In the genomic region with DNA sequence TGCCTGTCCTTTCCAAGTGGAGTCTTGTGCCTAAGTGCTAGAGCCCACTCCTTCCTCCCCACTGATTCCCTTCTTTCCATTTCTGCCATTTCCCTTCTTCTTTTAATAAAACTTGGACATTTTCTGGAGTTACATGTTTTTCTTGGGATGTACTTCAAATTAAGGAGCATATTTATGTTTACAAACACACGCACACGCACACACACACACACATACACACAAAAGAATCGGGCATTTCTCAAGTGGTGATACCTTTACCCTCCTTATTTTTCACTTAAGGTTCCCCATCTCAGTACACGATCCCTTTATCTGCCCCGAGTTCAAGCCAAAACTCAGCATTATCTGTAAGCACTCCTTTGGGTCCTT, we compare ENCODE assay signal across 8 cellular contexts.
DNase-seq lines count a peak whose midpoint lies in the region; ATAC-seq and TF ChIP-seq lines count a peak whose summit lies in the region.

No MANE protein-coding gene starts in this region.

- no peaks in the 10 kb centered on the region for H3K27me3 ChIP-seq in heart right ventricle
- H3K27me3 ChIP-seq in duodenal mucosa (ENCODE audit: control insufficient read depth in 1 of 2, insufficient read depth in 2 of 2, low read length in 2 of 2): no peaks in the 10 kb centered on the region
- no peaks in the 10 kb centered on the region for H3K27me3 ChIP-seq in skeletal muscle tissue (ENCODE audit: control insufficient read depth in 3 of 3, insufficient read depth in 3 of 3, low read length in 3 of 3)

- H3K27ac ChIP-seq in heart right ventricle (peak overlapping the region; percentile 71 to 92 (median 88)), duodenal mucosa (ENCODE audit: low read depth, low read length) (peak overlapping the region; percentile 68), skeletal muscle tissue (ENCODE audit: low read depth, low read length) (peak overlapping the region; percentile 82)

- H3K36me3 ChIP-seq in heart right ventricle: peaks cover 0 to 2% (median 0%) of the 10 kb centered on the region in 9 donors
- H3K36me3 ChIP-seq in duodenal mucosa (ENCODE audit: control insufficient read depth in 1 of 2, insufficient read depth in 2 of 2, low read length in 2 of 2): no peaks in the 10 kb centered on the region
- no peaks in the 10 kb centered on the region for H3K36me3 ChIP-seq in skeletal muscle tissue (ENCODE audit: control insufficient read depth in 3 of 3, insufficient read depth in 3 of 3, low read length in 3 of 3)

- H3K4me1 ChIP-seq in heart right ventricle: peaks cover 15 to 52% (median 29%) of the 10 kb centered on the region in 9 donors
- peaks cover 29 to 30% of the 10 kb centered on the region in 2 donors for H3K4me1 ChIP-seq in duodenal mucosa (ENCODE audit: control insufficient read depth in 1 of 2, insufficient read depth in 2 of 2, low read length in 2 of 2)
- H3K4me1 ChIP-seq in skeletal muscle tissue (ENCODE audit: control insufficient read depth in 3 of 3, insufficient read depth in 3 of 3, low read length in 3 of 3): peaks cover 24 to 29% (median 26%) of the 10 kb centered on the region in 3 donors

- intact Hi-C loops in heart right ventricle (cut with DNase I) (loop anchor here in 1 of 10 donors (5.0 kb wide), 1 partner anchor 342 kb away; the partner anchor contains the start of gene MYL12B), cardiac septum (cut with DNase I) (loop anchor here (5.0 kb wide), 1 partner anchor 342 kb away; the partner anchor contains the start of gene MYL12B)

- no peak for TF ChIP-seq CTCF in heart right ventricle (IDR thresholded peaks at IDR 0.05)

- WGBS in heart right ventricle, 2 donors: 22 to 36% methylated on average over 5 of the region's 5 CpGs

- DNase-seq in heart right ventricle (no peak), cardiac septum (ENCODE audit: low spot score) (no peak), DMS79 treated with DMSO at 0.1 percent for 48 hours (lab: John Stamatoyannopoulos, UW) (no peak), COLO829 (ENCODE audit: low spot score) (no peak), AG20443 (ENCODE audit: low spot score) (no peak)

- peak overlapping the region in 8 of 10 donors; percentile 16 to 58 (median 50) for H3K4me3 ChIP-seq in heart right ventricle
- H3K4me3 ChIP-seq in duodenal mucosa (ENCODE audit: low read depth in 1 of 2, low read length in 2 of 2): peak overlapping the region; percentile 60 to 69
- peak overlapping the region; percentile 69 to 71 (median 69) for H3K4me3 ChIP-seq in skeletal muscle tissue (ENCODE audit: low read length in 3 of 3)

- H3K9me3 ChIP-seq in heart right ventricle (no peaks in the 10 kb centered on the region), duodenal mucosa (ENCODE audit: control insufficient read depth in 1 of 2, low read length in 2 of 2) (no peaks in the 10 kb centered on the region), skeletal muscle tissue (ENCODE audit: control insufficient read depth in 3 of 3, low read length in 3 of 3) (no peaks in the 10 kb centered on the region)

- peak overlapping the region; percentile 55 to 58 for H3K9ac ChIP-seq in duodenal mucosa (ENCODE audit: low read depth in 1 of 2, low read length in 2 of 2)
- H3K9ac ChIP-seq in skeletal muscle tissue (ENCODE audit: low read depth in 1 of 3, low read length in 3 of 3): peak overlapping the region; percentile 17 to 66 (median 45)

- ATAC-seq in heart right ventricle: no peak
- ATAC-seq in HG03460 (IDR thresholded peaks at IDR 0.05; ENCODE audit: unreplicated experiment): peak; percentile 26
